Comparison of ENCODE assay signal across 11 cellular contexts in the genomic region with DNA sequence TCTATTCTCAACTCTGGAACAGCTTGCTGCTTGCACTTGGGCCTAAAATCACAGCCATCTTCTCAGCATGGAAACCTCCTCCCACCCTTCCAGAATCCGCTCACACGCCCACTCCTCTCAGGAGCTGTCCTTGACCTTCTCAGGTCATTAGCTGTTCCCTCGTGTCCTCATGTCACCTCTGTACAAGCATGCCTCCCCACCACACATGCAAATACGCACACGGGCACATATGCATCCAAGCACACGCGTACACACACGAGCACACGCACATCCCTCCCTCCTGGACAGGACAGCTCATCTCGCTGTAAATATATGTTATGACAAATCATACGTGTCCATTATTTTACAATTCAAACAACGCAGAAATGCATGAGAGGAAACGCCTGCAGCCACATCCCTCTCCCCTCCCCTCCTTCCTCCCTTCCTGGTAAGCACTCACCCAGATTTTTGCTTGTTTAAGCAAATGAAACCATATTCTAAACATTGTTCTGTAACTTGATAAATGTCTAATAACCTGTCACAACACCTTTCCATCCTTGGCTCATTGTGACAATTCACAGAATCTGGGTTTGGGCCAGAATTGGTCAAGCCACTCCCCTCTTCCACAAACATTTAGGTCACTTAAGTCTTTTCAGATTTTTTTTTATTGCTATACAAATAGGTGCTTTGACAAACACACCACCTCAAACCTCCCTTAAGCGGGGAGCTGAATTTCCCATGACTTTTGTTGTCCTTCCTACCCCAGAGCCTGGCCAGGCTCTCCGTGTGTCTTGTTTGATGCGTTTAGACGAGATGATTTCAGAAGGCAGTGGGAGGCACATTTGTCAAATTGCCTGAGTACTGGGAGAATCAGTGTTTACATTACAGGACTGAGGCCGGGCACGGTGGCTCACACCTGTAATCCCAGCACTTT. TPM values are rescaled to one million over a fixed set of nuclear protein-coding genes. Genes with fewer than 3 reads are reported as not detected.
DNase-seq lines count a peak whose midpoint lies in the region; ATAC-seq and TF ChIP-seq lines count a peak whose summit lies in the region.
"Had no signal": no experiment of that assay in that cellular context is flagged by ENCODE, and none has a peak within 500 bp of the region (broad histone marks: within the 10 kb centered on the region; RNA-seq: fewer than 3 reads in every experiment).

No MANE protein-coding gene starts in this region.

- H3K27me3 ChIP-seq in HAP-1 (ENCODE audit: low read depth): no peaks in the 10 kb centered on the region
- H3K27me3 ChIP-seq: adrenal gland had no signal

- in situ Hi-C loops in HAP-1 (cut with MboI; ENCODE audit: low sequenced_read_pairs): no loop called here

- no peaks in the 10 kb centered on the region for H3K4me1 ChIP-seq in HAP-1
- H3K4me1 ChIP-seq: adrenal gland had no signal

- no peak overlapping the region for H3K4me3 ChIP-seq in HAP-1
- H3K4me3 ChIP-seq: adrenal gland had no signal

- TF ChIP-seq CTCF in chondrocyte (IDR thresholded peaks at IDR 0.05) (no peak), type B pancreatic cell (conservative IDR thresholded peaks at IDR 0.05) (no peak)

- H3K9me3 ChIP-seq in HAP-1: no peaks in the 10 kb centered on the region
- H3K9me3 ChIP-seq: adrenal gland had no signal

- H3K9me3 Mint-ChIP-seq in activated naive CD8-positive, alpha-beta T cell (ENCODE audit: low read depth): no peaks in the 10 kb centered on the region
- no peaks in the 10 kb centered on the region for H3K9me3 Mint-ChIP-seq in activated naive CD8-positive, alpha-beta T cell treated with anti-CD3 and anti-CD28 coated beads, Interleukin-2, amount 50 U/mL, for 24 hours
- H3K9me3 Mint-ChIP-seq in chondrocyte (ENCODE audit: low read depth) (no peaks in the 10 kb centered on the region), type B pancreatic cell (no peaks in the 10 kb centered on the region)

- no peak for ATAC-seq in activated naive CD8-positive, alpha-beta T cell treated with anti-CD3 and anti-CD28 coated beads, Interleukin-2, amount 50 U/mL, for 24 hours
- ATAC-seq in GM18858 (IDR thresholded peaks at IDR 0.05; ENCODE audit: unreplicated experiment): no peak

- H3K4me3 Mint-ChIP-seq in activated naive CD8-positive, alpha-beta T cell: peak overlapping the region; percentile 43
- H3K4me3 Mint-ChIP-seq in activated naive CD8-positive, alpha-beta T cell treated with anti-CD3 and anti-CD28 coated beads, Interleukin-2, amount 50 U/mL, for 24 hours: no peak overlapping the region
- no peak overlapping the region for H3K4me3 Mint-ChIP-seq in chondrocyte (ENCODE audit: unreplicated experiment)
- peak overlapping the region; percentile 35 for H3K4me3 Mint-ChIP-seq in type B pancreatic cell

- DNase-seq in activated naive CD8-positive, alpha-beta T cell treated with anti-CD3 and anti-CD28 coated beads, Interleukin-2, amount 50 U/mL, for 24 hours: no peak
- DNase-seq in NCI-H526 (lab: John Stamatoyannopoulos, UW) (peak; percentile 81 to 82), chondrocyte (ENCODE audit: low spot score) (peak; percentile 48), type B pancreatic cell (ENCODE audit: extremely low spot score, unreplicated experiment) (no peak), pons (ENCODE audit: low spot score) (no peak), HAP-1 (ENCODE audit: low spot score in 2 of 2) (no peak)
- DNase-seq: erythroblast, NCI-H524 had no signal

- peaks cover 17% of the 10 kb centered on the region for H3K4me1 Mint-ChIP-seq in activated naive CD8-positive, alpha-beta T cell (ENCODE audit: low read depth)
- H3K4me1 Mint-ChIP-seq in activated naive CD8-positive, alpha-beta T cell treated with anti-CD3 and anti-CD28 coated beads, Interleukin-2, amount 50 U/mL, for 24 hours: peaks cover 29% of the 10 kb centered on the region
- H3K4me1 Mint-ChIP-seq in chondrocyte (ENCODE audit: low read depth): peaks cover 21% of the 10 kb centered on the region
- peaks cover 14% of the 10 kb centered on the region for H3K4me1 Mint-ChIP-seq in type B pancreatic cell (ENCODE audit: unreplicated experiment)

- H3K36me3 Mint-ChIP-seq in activated naive CD8-positive, alpha-beta T cell: no peaks in the 10 kb centered on the region
- H3K36me3 Mint-ChIP-seq in activated naive CD8-positive, alpha-beta T cell treated with anti-CD3 and anti-CD28 coated beads, Interleukin-2, amount 50 U/mL, for 24 hours (ENCODE audit: low read depth): no peaks in the 10 kb centered on the region
- H3K36me3 Mint-ChIP-seq in chondrocyte (ENCODE audit: low read depth): no peaks in the 10 kb centered on the region
- H3K36me3 Mint-ChIP-seq in type B pancreatic cell: no peaks in the 10 kb centered on the region

- no peaks in the 10 kb centered on the region for H3K36me3 ChIP-seq in HAP-1 (replicated peaks)
- H3K36me3 ChIP-seq: adrenal gland had no signal

- no peaks in the 10 kb centered on the region for H3K27me3 Mint-ChIP-seq in activated naive CD8-positive, alpha-beta T cell
- H3K27me3 Mint-ChIP-seq in activated naive CD8-positive, alpha-beta T cell treated with anti-CD3 and anti-CD28 coated beads, Interleukin-2, amount 50 U/mL, for 24 hours: no peaks in the 10 kb centered on the region
- H3K27me3 Mint-ChIP-seq in chondrocyte (ENCODE audit: low read depth): no peaks in the 10 kb centered on the region
- no peaks in the 10 kb centered on the region for H3K27me3 Mint-ChIP-seq in type B pancreatic cell

- no peak overlapping the region for H3K27ac Mint-ChIP-seq in activated naive CD8-positive, alpha-beta T cell
- no peak overlapping the region for H3K27ac Mint-ChIP-seq in activated naive CD8-positive, alpha-beta T cell treated with anti-CD3 and anti-CD28 coated beads, Interleukin-2, amount 50 U/mL, for 24 hours
- H3K27ac Mint-ChIP-seq in chondrocyte (ENCODE audit: unreplicated experiment) (no peak overlapping the region), type B pancreatic cell (peak overlapping the region; percentile 71)

RNA-seq across cellular contexts. Expression of a gene that starts 41.7 kb away (rescaled TPM):
- total RNA-seq in chondrocyte (0.26 to 0.42 TPM (median 0.34 TPM) in 3 replicates), type B pancreatic cell (ENCODE audit: low replicate concordance) (0.07 and 0.33 TPM in 2 replicates)

Comparison
In these comparisons a context has a peak if more than half of its experiments do, and no peak if none do; other contexts are left out.
1. H3K4me3 Mint-ChIP-seq: peak in activated naive CD8-positive, alpha-beta T cell (single experiment) and type B pancreatic cell (single experiment); none in activated naive CD8-positive, alpha-beta T cell treated with anti-CD3 and anti-CD28 coated beads, Interleukin-2, amount 50 U/mL, for 24 hours (single experiment) and chondrocyte (single experiment).
2. DNase-seq: peak in NCI-H526 (2 of 2) and chondrocyte (single experiment); none in activated naive CD8-positive, alpha-beta T cell treated with anti-CD3 and anti-CD28 coated beads, Interleukin-2, amount 50 U/mL, for 24 hours (single experiment), type B pancreatic cell (single experiment), pons (single experiment) and HAP-1 (0 of 2).